Comparison of ENCODE assay signal across 20 cellular contexts in the genomic region with DNA sequence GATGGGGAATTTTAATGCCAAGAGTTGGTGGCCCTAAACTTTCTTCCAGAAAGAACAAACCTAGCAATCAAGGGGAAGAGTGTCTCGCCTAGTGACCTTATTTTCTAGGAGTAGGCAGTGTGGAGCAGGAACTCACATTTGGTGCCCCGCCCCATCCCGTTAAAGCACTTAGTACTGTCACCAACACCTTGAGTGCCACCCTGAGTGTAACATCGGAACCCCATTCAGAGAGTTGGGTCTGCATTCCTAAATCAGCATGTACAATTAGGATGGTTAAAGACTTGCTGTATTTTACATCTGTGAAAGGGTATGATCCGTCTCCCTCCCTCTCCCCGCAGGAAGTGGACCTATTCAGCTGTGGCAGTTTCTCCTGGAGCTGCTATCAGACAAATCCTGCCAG. TPM values are rescaled to one million over a fixed set of nuclear protein-coding genes. Genes with fewer than 3 reads are reported as not detected.
DNase-seq lines count a peak whose midpoint lies in the region; ATAC-seq and TF ChIP-seq lines count a peak whose summit lies in the region.
"Had no signal": no experiment of that assay in that cellular context is flagged by ENCODE, and none has a peak within 500 bp of the region (broad histone marks: within the 10 kb centered on the region; RNA-seq: fewer than 3 reads in every experiment).

No MANE protein-coding gene starts in this region.

- BruUV-seq in IMR-90 (replicated peaks; lab: Mats Ljungman, UMichigan) = no TSS peak

- no peaks in the 10 kb centered on the region for H3K9me3 ChIP-seq in IMR-90 (ENCODE audit: control insufficient read depth, insufficient read depth, low read length)
- H3K9me3 ChIP-seq in right lobe of liver = no peaks in the 10 kb centered on the region
- H3K9me3 ChIP-seq in subcutaneous abdominal adipose tissue (ENCODE audit: control insufficient read depth in 5 of 5, low read length in 5 of 5) = peaks cover 0 to 4% (median 0%) of the 10 kb centered on the region in 5 donors
- H3K9me3 ChIP-seq: prostate gland had no signal

- DNase-seq in IMR-90 = no peak
- no peak for DNase-seq in coronary artery (ENCODE audit: low spot score)
- DNase-seq in right lobe of liver = no peak
- DNase-seq in middle frontal gyrus (ENCODE audit: extremely low spot score, low spot score) = no peak
- DNase-seq in DMS114 treated with DMSO at 0.1 percent for 48 hours (lab: John Stamatoyannopoulos, UW; ENCODE audit: unreplicated experiment) = no peak
- DNase-seq in NCI-H1417 (lab: John Stamatoyannopoulos, UW) = no peak
- DNase-seq: activated CD4-positive, alpha-beta T cell treated with anti-CD3 and anti-CD28 coated beads, Interleukin-2, amount 10 ng/mL, durations not matched to agents 7 days and 5 days; activated naive CD4-positive, alpha-beta T cell treated with Interleukin-2 at 50 U/mL for 16 hours; erythroblast; glutamatergic neuron; NCI-H1694 treated with DMSO at 0.1 percent for 48 hours; NCI-H345; RPMI8226; stimulated activated CD4-positive, alpha-beta T cell treated with anti-CD3 and anti-CD28 coated beads, Interleukin-15, amount 100 ng/mL, for 24 hours; SW 1271 had no signal

- no peaks in the 10 kb centered on the region for H3K27me3 ChIP-seq in IMR-90 (ENCODE audit: control insufficient read depth, insufficient read depth, low read length)
- no peaks in the 10 kb centered on the region for H3K27me3 ChIP-seq in right lobe of liver
- no peaks in the 10 kb centered on the region for H3K27me3 ChIP-seq in subcutaneous abdominal adipose tissue (ENCODE audit: control insufficient read depth in 5 of 5, insufficient read depth in 4 of 5, low read length in 5 of 5)

- intact Hi-C loops in IMR-90 (cut with micrococcal nuclease) (loop anchor here (5.0 kb wide), 4 partner anchors 101 to 306 kb away; no protein-coding TSS in a partner anchor), right lobe of liver (cut with DNase I) (loop anchor here in 1 of 2 donors (10.0 kb wide), 1 partner anchor 84 kb away; no protein-coding TSS in a partner anchor)

- H2BK5ac ChIP-seq in IMR-90 (ENCODE audit: low read depth, low read length, poor library complexity, severe bottlenecking) = peak overlapping the region; percentile 1

- H3K9me1 ChIP-seq in IMR-90 (ENCODE audit: insufficient read depth, low read length) = peaks cover 29% of the 10 kb centered on the region

- in situ Hi-C loops in IMR-90 (cut with MboI; ENCODE audit: low sequenced_read_pairs) = no loop called here

- H3K9ac ChIP-seq in IMR-90 (ENCODE audit: low read depth, low read length) (no peak overlapping the region), subcutaneous abdominal adipose tissue (ENCODE audit: low read length in 5 of 5) (no peak overlapping the region)

- peaks cover 69% of the 10 kb centered on the region for H3K36me3 ChIP-seq in IMR-90 (ENCODE audit: control insufficient read depth, insufficient read depth, low read length)
- H3K36me3 ChIP-seq in right lobe of liver = peaks cover 16 to 77% (median 70%) of the 10 kb centered on the region in 4 donors
- peaks cover 10 to 75% (median 67%) of the 10 kb centered on the region in 5 donors for H3K36me3 ChIP-seq in subcutaneous abdominal adipose tissue (ENCODE audit: control insufficient read depth in 5 of 5, insufficient read depth in 5 of 5, low read length in 5 of 5)

- no CpG with 5 or more reads among the region's 6 CpGs for WGBS in IMR-90 (ENCODE audit: extremely low coverage in 2 of 2, insufficient read length in 1 of 2), 2 experiments
- WGBS in right lobe of liver (ENCODE audit: insufficient coverage, low coverage, low lambda C conversion rate, missing lambda C conversion rate) = 50% methylated on average over 2 of the region's 6 CpGs

- POLR2A ChIA-PET in IMR-90 (lab: Charles Lee; ENCODE audit: unreplicated experiment) = no interaction called here

- H3K79me1 ChIP-seq in IMR-90 (ENCODE audit: low read depth in 1 of 2, low read length in 2 of 2) = peaks cover 40 to 63% of the 10 kb centered on the region in 2 experiments

- peak overlapping the region; percentile 92 for H3K4ac ChIP-seq in IMR-90 (ENCODE audit: low read depth, low read length)

- H4K20me1 ChIP-seq in IMR-90 (ENCODE audit: insufficient read depth, low read length) = peaks cover 18% of the 10 kb centered on the region

- TF ChIP-seq CTCF in IMR-90 (conservative IDR thresholded peaks at IDR 0.05; ENCODE audit: low read depth, low read length) (no peak), coronary artery (IDR thresholded peaks at IDR 0.05) (no peak), right lobe of liver (IDR thresholded peaks at IDR 0.05) (no peak)

- H3K4me1 ChIP-seq in IMR-90 (ENCODE audit: control insufficient read depth, insufficient read depth, low read length) = peaks cover 32% of the 10 kb centered on the region
- peaks cover 0 to 73% (median 26%) of the 10 kb centered on the region in 4 donors for H3K4me1 ChIP-seq in right lobe of liver
- peaks cover 3 to 49% (median 27%) of the 10 kb centered on the region in 5 donors for H3K4me1 ChIP-seq in subcutaneous abdominal adipose tissue (ENCODE audit: control insufficient read depth in 5 of 5, insufficient read depth in 5 of 5, low read length in 5 of 5)
- H3K4me1 ChIP-seq: prostate gland had no signal

- H4K5ac ChIP-seq in IMR-90 (ENCODE audit: low read depth, low read length) = peak overlapping the region; percentile 8; the same call in 1 of the 2 replicates

- dilution Hi-C loops in IMR-90 (cut with HindIII; ENCODE audit: low sequenced_read_pairs, unreplicated experiment) = no loop called here

- peak overlapping the region; percentile 51; the same call in 1 of the 2 replicates for H2AK5ac ChIP-seq in IMR-90 (ENCODE audit: low read depth, low read length)

- H2AFZ ChIP-seq in IMR-90 (replicated peaks; ENCODE audit: low read length, poor library complexity) = no peak overlapping the region
- H2AFZ ChIP-seq: GM23338 had no signal

- H3K4me3 ChIP-seq in IMR-90 (ENCODE audit: insufficient read depth, low read depth, low read length) = no peak overlapping the region
- H3K4me3 ChIP-seq in coronary artery = no peak overlapping the region
- H3K4me3 ChIP-seq in right lobe of liver = no peak overlapping the region
- H3K4me3 ChIP-seq in subcutaneous abdominal adipose tissue (ENCODE audit: low read depth in 1 of 5, low read length in 5 of 5) = no peak overlapping the region
- H3K4me3 ChIP-seq: GM23338, prostate gland had no signal

- no peak overlapping the region for H2AK9ac ChIP-seq in IMR-90 (replicated peaks; ENCODE audit: low read depth, low read length, poor library complexity)

- peak overlapping the region; percentile 47; the same call in 1 of the 2 replicates for H3K14ac ChIP-seq in IMR-90 (replicated peaks; ENCODE audit: low read depth, low read length)

- peak overlapping the region; percentile 21; the same call in 1 of the 2 replicates for H3K27ac ChIP-seq in IMR-90 (ENCODE audit: insufficient read depth, low read length)
- H3K27ac ChIP-seq in coronary artery = peak overlapping the region; percentile 19 to 85
- H3K27ac ChIP-seq in right lobe of liver = peak overlapping the region; percentile 82 to 97 (median 97)
- peak overlapping the region; percentile 39 for H3K27ac ChIP-seq in subcutaneous abdominal adipose tissue (ENCODE audit: low read depth, low read length)

- H3K23ac ChIP-seq in IMR-90 (ENCODE audit: low read depth, low read length) = peak overlapping the region; percentile 17; the same call in 1 of the 2 replicates

- TF ChIP-seq POLR2A in IMR-90 (IDR thresholded peaks at IDR 0.05; ENCODE audit: low read depth, low read length) (no peak), right lobe of liver (IDR thresholded peaks at IDR 0.05) (peak; percentile 30)

- H3K18ac ChIP-seq in IMR-90 (ENCODE audit: low read depth, low read length) = no peak overlapping the region

- 0 out of 2 replicates have a peak overlapping the region, but pooled peaks have one; percentile 8 for H4K91ac ChIP-seq in IMR-90 (ENCODE audit: insufficient read depth, low read depth, low read length)

- H3K4me2 ChIP-seq in IMR-90 (ENCODE audit: low read depth, low read length) = no peak overlapping the region
- H3K4me2 ChIP-seq: GM23338 had no signal

- CTCF ChIA-PET in IMR-90 (lab: Yijun Ruan, JAX) = interaction anchor here (0.6 kb wide), 1 partner anchor 506 kb away, joined by 3 read pairs; no protein-coding TSS in a partner anchor

- no peak for TF ChIP-seq RAD21 in IMR-90 (IDR thresholded peaks at IDR 0.05; ENCODE audit: low read length)

- H3K56ac ChIP-seq in IMR-90 (ENCODE audit: extremely low read depth, insufficient read depth, low read length) = no peak overlapping the region

- H2BK120ac ChIP-seq in IMR-90 (ENCODE audit: low read depth, low read length) = peak overlapping the region; percentile 6

- ATAC-seq in IMR-90 (ENCODE audit: low read depth) (no peak), right lobe of liver (no peak), GM19023 (IDR thresholded peaks at IDR 0.05; ENCODE audit: unreplicated experiment) (no peak)
- ATAC-seq: GM23338; stimulated activated memory B cell treated with anti-CD40 and anti-IgM and Interleukin-4, amounts not matched to agents 10 μg/mL and 1 μg/mL and 100 μg/mL, for 72 hours had no signal

- H2BK20ac ChIP-seq in IMR-90 (ENCODE audit: low read depth, low read length) = 0 out of 2 replicates have a peak overlapping the region, but pooled peaks have one; percentile 8

- peak overlapping the region in 1 of 2 experiments; percentile 41; a peak in 2 of 4 replicates for H4K8ac ChIP-seq in IMR-90 (ENCODE audit: low read depth in 2 of 2, low read length in 2 of 2)

- peak overlapping the region; percentile 15; the same call in 1 of the 3 replicates for H2BK15ac ChIP-seq in IMR-90 (ENCODE audit: low read depth, low read length)

TF ChIP-seq in IMR-90, 13 proteins besides CTCF, POLR2A, EP300 and RAD21:
- TF ChIP-seq NFE2L2 (IDR thresholded peaks at IDR 0.05; ENCODE audit: low read depth, low read length) = no peak
- TF ChIP-seq BHLHE40 (IDR thresholded peaks at IDR 0.05; ENCODE audit: low read depth, low read length) = no peak
- no peak for TF ChIP-seq MXI1 (IDR thresholded peaks at IDR 0.05; ENCODE audit: borderline replicate concordance, low read depth, low read length)
- TF ChIP-seq CEBPB (IDR thresholded peaks at IDR 0.05; ENCODE audit: low read depth, low read length) = no peak
- no peak for TF ChIP-seq FOS (IDR thresholded peaks at IDR 0.05; ENCODE audit: low read depth, low read length)
- TF ChIP-seq MAZ (IDR thresholded peaks at IDR 0.05; ENCODE audit: borderline replicate concordance, low read depth, low read length) = no peak
- TF ChIP-seq RFX5 (IDR thresholded peaks at IDR 0.05; ENCODE audit: low read depth, low read length) = no peak
- TF ChIP-seq RCOR1 (IDR thresholded peaks at IDR 0.05; ENCODE audit: insufficient replicate concordance, low read length) = no peak
- TF ChIP-seq SMC3 (IDR thresholded peaks at IDR 0.05; ENCODE audit: low read depth, low read length) = no peak
- TF ChIP-seq CHD1 (IDR thresholded peaks at IDR 0.05; ENCODE audit: low read depth, low read length) = no peak
TF ChIP-seq in IMR-90: peak in this region for 0.

RNA-seq across cellular contexts. Expression of a gene that starts 15.5 kb away (rescaled TPM):
- total RNA-seq in IMR-90 (2012; rRNA removed) = 20.6 and 21.7 TPM in 2 replicates
- 21.3 and 22.8 TPM in 2 replicates for polyA plus RNA-seq in IMR-90 (2012; rRNA removed)
- polyA plus RNA-seq in IMR-90 (2012; cell fraction: cytosol; rRNA removed) = 18.3 and 18.4 TPM in 2 replicates
- 42.7 and 92.6 TPM in 2 replicates for polyA plus RNA-seq in IMR-90 (2012; cell fraction: nucleus; rRNA removed; ENCODE audit: low replicate concordance)
- 100 to 1,000 TPM in 4 of 6 experiments, 10 to 100 TPM in 2; 38.3 to 252 (median 129) TPM for total RNA-seq in right lobe of liver

Comparison
In these comparisons a context has a peak if more than half of its experiments do, and no peak if none do; other contexts are left out.
1. H3K27ac ChIP-seq: peak in every context shown above with its lines; median percentile 97 in right lobe of liver; 52 in coronary artery; 39 in subcutaneous abdominal adipose tissue; 21 in IMR-90.